ENCODE assay signal across 1 cellular context in genomic region chr5:92505145-92505544, GRCh38.
TF ChIP-seq lines count a peak whose summit lies in the region.

No MANE protein-coding gene starts in this region.

TF ChIP-seq in HCT116, 20 proteins besides CTCF, POLR2A, EP300 and RAD21 (continued from another document):
- TF ChIP-seq, protein P1, sequence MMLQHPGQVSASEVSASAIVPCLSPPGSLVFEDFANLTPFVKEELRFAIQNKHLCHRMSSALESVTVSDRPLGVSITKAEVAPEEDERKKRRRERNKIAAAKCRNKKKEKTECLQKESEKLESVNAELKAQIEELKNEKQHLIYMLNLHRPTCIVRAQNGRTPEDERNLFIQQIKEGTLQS (IDR thresholded peaks at IDR 0.05): no peak
- TF ChIP-seq ELF1 (IDR thresholded peaks at IDR 0.05; ENCODE audit: borderline replicate concordance, low read depth) (no peak), ZFX (IDR thresholded peaks at IDR 0.05) (no peak), FOSL1 (IDR thresholded peaks at IDR 0.05; ENCODE audit: low read depth) (0 out of 2 replicates have a peak, but pooled peaks have one; percentile 16), SIN3A (IDR thresholded peaks at IDR 0.05; ENCODE audit: low read depth) (no peak), YY1 (IDR thresholded peaks at IDR 0.05; ENCODE audit: extremely low read depth, insufficient replicate concordance, low read depth, low read length) (no peak), JUND (IDR thresholded peaks at IDR 0.05) (0 out of 2 replicates have a peak, but pooled peaks have one; percentile 6)
